13 cellular contexts compared by ENCODE assay signal in the genomic region with DNA sequence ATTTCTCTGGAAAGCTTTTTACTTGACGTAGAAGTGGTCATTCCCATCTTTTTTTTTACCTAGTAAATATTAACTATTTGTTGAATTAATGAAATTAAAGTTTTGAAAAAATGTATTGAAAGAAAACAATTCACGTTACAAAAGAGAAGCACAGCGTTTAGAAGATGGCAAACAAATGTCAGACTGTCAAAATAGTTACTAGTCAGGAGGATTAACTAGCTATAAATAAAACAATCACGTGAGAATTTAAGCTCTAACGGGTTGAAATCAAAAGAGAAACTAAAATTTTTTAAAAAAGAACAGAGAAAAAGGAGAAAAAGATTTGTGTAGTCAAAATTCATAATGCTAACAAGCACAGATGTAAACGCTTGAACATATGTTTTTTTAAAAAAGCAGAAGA. TPM values are rescaled to one million over a fixed set of nuclear protein-coding genes. Genes with fewer than 3 reads are reported as not detected.
DNase-seq lines count a peak whose midpoint lies in the region; ATAC-seq and TF ChIP-seq lines count a peak whose summit lies in the region.
"Had no signal": no experiment of that assay in that cellular context is flagged by ENCODE, and none has a peak within 500 bp of the region (broad histone marks: within the 10 kb centered on the region; RNA-seq: fewer than 3 reads in every experiment).

No MANE protein-coding gene starts in this region.

- peaks cover 8 to 24% (median 21%) of the 10 kb centered on the region in 4 donors for H3K4me1 ChIP-seq in esophagus muscularis mucosa
- peaks cover 2 to 12% (median 12%) of the 10 kb centered on the region in 3 donors for H3K4me1 ChIP-seq in skeletal muscle tissue (ENCODE audit: control insufficient read depth in 3 of 3, insufficient read depth in 3 of 3, low read length in 3 of 3)

- no peak for DNase-seq in activated CD4-positive, CD25-positive, alpha-beta regulatory T cell (lab: John Stamatoyannopoulos, UW)
- DNase-seq in LHCN-M2 (ENCODE audit: low read depth) = peak; percentile 32
- no peak for DNase-seq in esophagus muscularis mucosa (ENCODE audit: extremely low spot score)
- DNase-seq in cerebellum (ENCODE audit: low spot score) = no peak
- DNase-seq: activated gamma-delta T cell, mammary epithelial cell, NCI-H2171, trophoblast cell had no signal

- ATAC-seq in activated CD4-positive, CD25-positive, alpha-beta regulatory T cell treated with anti-CD3 and anti-CD28 coated beads, Interleukin-2, amount 50 U/mL, for 24 hours = peak; percentile 41 to 52
- ATAC-seq in GM21447 (IDR thresholded peaks at IDR 0.05; ENCODE audit: unreplicated experiment) (no peak), esophagus mucosa (no peak)
- ATAC-seq: A549 had no signal

- peak overlapping the region; percentile 26 to 47 (median 35) for H3K9ac ChIP-seq in skeletal muscle tissue (ENCODE audit: low read depth in 1 of 3, low read length in 3 of 3)

- no peak for TF ChIP-seq EP300 in esophagus muscularis mucosa (IDR thresholded peaks at IDR 0.05)

- no peak for TF ChIP-seq CTCF in esophagus muscularis mucosa (IDR thresholded peaks at IDR 0.05)

- H3K27ac ChIP-seq in esophagus muscularis mucosa (replicated peaks in 1 of 4) = peak overlapping the region in 3 of 4 donors; percentile 11 to 54 (median 40)
- H3K27ac ChIP-seq in skeletal muscle tissue (ENCODE audit: low read depth, low read length) = peak overlapping the region; percentile 36
- H3K27ac ChIP-seq: A549 had no signal

- WGBS in esophagus muscularis mucosa = 15% methylated on average over 6 of the region's 6 CpGs

- intact Hi-C loops in esophagus muscularis mucosa (cut with DNase I) = no loop called here

- H3K36me3 ChIP-seq in esophagus muscularis mucosa (no peaks in the 10 kb centered on the region), skeletal muscle tissue (ENCODE audit: control insufficient read depth in 3 of 3, insufficient read depth in 3 of 3, low read length in 3 of 3) (no peaks in the 10 kb centered on the region)

- peak overlapping the region; percentile 10 to 34 (median 28) for H3K4me3 ChIP-seq in esophagus muscularis mucosa
- H3K4me3 ChIP-seq in skeletal muscle tissue (ENCODE audit: low read length in 3 of 3) = peak overlapping the region; percentile 25 to 37 (median 33)
- H3K4me3 ChIP-seq: A549 had no signal

- H3K27me3 ChIP-seq in esophagus muscularis mucosa = no peaks in the 10 kb centered on the region
- H3K27me3 ChIP-seq in skeletal muscle tissue (ENCODE audit: control insufficient read depth in 3 of 3, insufficient read depth in 3 of 3, low read length in 3 of 3) = no peaks in the 10 kb centered on the region

- H3K9me3 ChIP-seq in esophagus muscularis mucosa = no peaks in the 10 kb centered on the region
- no peaks in the 10 kb centered on the region for H3K9me3 ChIP-seq in skeletal muscle tissue (ENCODE audit: control insufficient read depth in 3 of 3, low read length in 3 of 3)
- H3K9me3 ChIP-seq: A549 had no signal

- TF ChIP-seq POLR2A in esophagus muscularis mucosa (IDR thresholded peaks at IDR 0.05; ENCODE audit: low read depth) = no peak

RNA-seq across cellular contexts. Expression of a gene that starts 26.4 kb away (rescaled TPM):
- total RNA-seq in LHCN-M2 (2014; rRNA removed) (13.6 and 15.8 TPM in 2 replicates), esophagus muscularis mucosa (10 to 100 TPM; 15.4 to 19.9 (median 16.2) TPM), skeletal muscle tissue (14.1 TPM), esophagus mucosa (2.8 TPM), cerebellum (62.8 TPM)
- 3.7 TPM for polyA plus RNA-seq in LHCN-M2 (2012)

Comparison
In these comparisons a context has a peak if more than half of its experiments do, and no peak if none do; other contexts are left out.
1. ATAC-seq: peak in activated CD4-positive, CD25-positive, alpha-beta regulatory T cell treated with anti-CD3 and anti-CD28 coated beads, Interleukin-2, amount 50 U/mL, for 24 hours (2 of 2); none in GM21447 (single experiment) and esophagus mucosa (single experiment).